8 cellular contexts compared by ENCODE assay signal in the genomic region with DNA sequence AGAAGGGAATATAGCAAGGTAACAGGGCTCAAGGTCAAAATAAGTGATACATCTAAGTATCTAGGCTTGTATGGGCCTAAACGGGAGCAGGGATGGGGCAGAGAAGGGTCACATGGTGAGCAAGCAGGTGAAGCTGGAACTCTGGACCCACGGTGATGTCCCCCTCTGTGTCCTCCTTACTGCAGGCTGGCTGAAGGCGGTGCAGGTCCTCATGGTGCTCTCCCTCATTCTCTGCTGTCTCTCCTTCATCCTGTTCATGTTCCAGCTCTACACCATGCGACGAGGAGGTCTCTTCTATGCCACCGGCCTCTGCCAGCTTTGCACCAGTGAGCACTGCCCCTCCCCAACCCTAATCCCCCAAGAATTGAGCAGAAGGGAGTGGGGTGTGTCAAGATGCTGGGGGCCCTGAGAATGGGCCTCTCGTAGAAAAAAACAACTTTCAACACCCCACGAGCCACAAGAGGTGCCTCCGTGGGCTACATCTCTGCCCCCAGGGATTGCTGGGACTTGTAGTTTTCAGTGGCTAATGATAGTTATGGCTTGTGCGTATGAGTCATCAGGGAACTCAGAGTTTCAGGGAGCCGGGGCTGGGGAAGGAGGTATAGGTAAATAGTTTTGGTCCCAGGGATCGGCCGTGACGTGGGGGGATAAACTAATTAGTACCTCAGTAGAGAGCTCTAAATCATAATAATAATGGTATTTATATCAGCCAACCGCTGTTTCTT. TPM values are rescaled to one million over a fixed set of nuclear protein-coding genes. Genes with fewer than 3 reads are reported as not detected.
DNase-seq lines count a peak whose midpoint lies in the region; ATAC-seq, FAIRE-seq and TF ChIP-seq lines count a peak whose summit lies in the region.

No MANE protein-coding gene starts in this region.

- no peak overlapping the region for H3K27ac ChIP-seq in PC-3 (ENCODE audit: low read length)
- peak overlapping the region; percentile 77 to 94 (median 88) for H3K27ac ChIP-seq in tibial nerve

- peak; percentile 92 for FAIRE-seq in GM19239 (lab: Jason Lieb, UNC)

- DNase-seq in GM19239 (ENCODE audit: insufficient read length, low spot score) (no peak), PC-3 (peak; percentile 34), adipocyte (ENCODE audit: low read depth) (peak; percentile 63), kidney tubule cell (ENCODE audit: low spot score) (peak; percentile 69), tibial nerve (ENCODE audit: low spot score in 2 of 2) (no peak), NCI-H524 treated with DMSO at 0.1 percent for 48 hours (lab: John Stamatoyannopoulos, UW) (no peak), sciatic nerve (ENCODE audit: low spot score) (no peak), NCI-H774 (lab: John Stamatoyannopoulos, UW) (no peak)

- no peak overlapping the region for H3K4me2 ChIP-seq in PC-3 (ENCODE audit: low read length)

- TF ChIP-seq EP300 in tibial nerve (IDR thresholded peaks at IDR 0.05), result no peak

- intact Hi-C loops in PC-3 (cut with micrococcal nuclease) (no loop called here), sciatic nerve (cut with DNase I) (no loop called here)

- WGBS in tibial nerve, 2 donors, result 71 to 73% methylated on average over 15 of the region's 15 CpGs

- H3K79me2 ChIP-seq in PC-3 (ENCODE audit: low read length), result no peaks in the 10 kb centered on the region

- ATAC-seq in PC-3 (no peak), sciatic nerve (no peak)

- H3K27me3 ChIP-seq in PC-3 (ENCODE audit: low read length) (no peaks in the 10 kb centered on the region), adipocyte (replicated peaks; ENCODE audit: control insufficient read depth, insufficient read depth, low read length) (no peaks in the 10 kb centered on the region), tibial nerve (no peaks in the 10 kb centered on the region)

- H2AFZ ChIP-seq in PC-3 (ENCODE audit: low read length), result no peak overlapping the region

- no peaks in the 10 kb centered on the region for H4K20me1 ChIP-seq in PC-3 (ENCODE audit: low read length)

- BruUV-seq in PC-3 (replicated peaks; lab: Mats Ljungman, UMichigan), result no TSS peak

- H3K4me1 ChIP-seq in PC-3 (ENCODE audit: insufficient read depth, low read length) (peaks cover 28% of the 10 kb centered on the region), adipocyte (ENCODE audit: control insufficient read depth, insufficient read depth, low read length) (peaks cover 30% of the 10 kb centered on the region), tibial nerve (peaks cover 0 to 79% (median 32%) of the 10 kb centered on the region in 4 donors)

- TF ChIP-seq CTCF in PC-3 (conservative IDR thresholded peaks at IDR 0.05; ENCODE audit: low read depth, low read length), result no peak
- no peak for TF ChIP-seq CTCF in tibial nerve (IDR thresholded peaks at IDR 0.05)

- CTCF ChIA-PET in PC-3 (lab: Charles Lee), result no interaction called here

- H3K9me3 ChIP-seq in PC-3 (ENCODE audit: low read length) (no peaks in the 10 kb centered on the region), adipocyte (ENCODE audit: control insufficient read depth, low read length) (no peaks in the 10 kb centered on the region), tibial nerve (no peaks in the 10 kb centered on the region)

- POLR2A ChIA-PET in PC-3 (lab: Charles Lee; ENCODE audit: unreplicated experiment), result no interaction called here

- no peaks in the 10 kb centered on the region for H3F3A ChIP-seq in PC-3 (ENCODE audit: low read length, unreplicated experiment)

- H3K4me3 ChIP-seq in PC-3 (ENCODE audit: low read length) (no peak overlapping the region), adipocyte (ENCODE audit: low read length) (no peak overlapping the region), tibial nerve (no peak overlapping the region)

- no peak overlapping the region for H3K9ac ChIP-seq in PC-3 (ENCODE audit: low read length)
- no peak overlapping the region for H3K9ac ChIP-seq in adipocyte (ENCODE audit: low read length)

- no peaks in the 10 kb centered on the region for H3K9me2 ChIP-seq in PC-3 (replicated peaks; ENCODE audit: low read length)

- H3K36me3 ChIP-seq in PC-3 (ENCODE audit: low read depth, low read length) (no peaks in the 10 kb centered on the region), adipocyte (ENCODE audit: control insufficient read depth, insufficient read depth, low read length, severe bottlenecking) (peaks cover 33% of the 10 kb centered on the region), tibial nerve (peaks cover 0 to 43% (median 0%) of the 10 kb centered on the region in 3 donors)

- no peak for TF ChIP-seq POLR2A in tibial nerve (IDR thresholded peaks at IDR 0.05)

RNA-seq across cellular contexts. Expression of gene EMP3, which starts 4.0 kb away (rescaled TPM):
- total RNA-seq in PC-3 (2014; rRNA removed) (31.9 and 38.1 TPM in 2 replicates), tibial nerve (10 to 100 TPM; 22.2 to 52.5 (median 33.3) TPM), sciatic nerve (119 TPM)

RNA-seq across cellular contexts. Expression of gene TMEM143, which starts 34.4 kb away (rescaled TPM):
- total RNA-seq in PC-3 (2014; rRNA removed) (1.3 and 7.1 TPM in 2 replicates), tibial nerve (10 to 100 TPM in 2 of 4 donors, 1 to 10 TPM in 2; 8.3 to 14.4 (median 10.2) TPM), sciatic nerve (11.2 TPM)

RNA-seq across cellular contexts. Expression of gene SYNGR4, which starts 34.8 kb away (rescaled TPM):
- total RNA-seq in PC-3 (2014; rRNA removed) (not detected in 2 replicates), tibial nerve (not detected), sciatic nerve (not detected)

RNA-seq across cellular contexts. Expression of gene ZNF114, which starts 59.4 kb away (rescaled TPM):
- 0.29 and 0.40 TPM in 2 replicates for total RNA-seq in PC-3 (2014; rRNA removed)
- total RNA-seq in tibial nerve, result under 1 TPM in 1 of 4 donors, not detected in 3; 0.21 TPM
- total RNA-seq in sciatic nerve, result 1.1 TPM

Comparison
In these comparisons a context has a peak if more than half of its experiments do, and no peak if none do; other contexts are left out.
1. DNase-seq: peak in PC-3 (single experiment), adipocyte (single experiment) and kidney tubule cell (single experiment); none in GM19239 (single experiment), tibial nerve (0 of 2), NCI-H524 treated with DMSO at 0.1 percent for 48 hours (single experiment), sciatic nerve (single experiment) and NCI-H774 (single experiment).